In genomic region chr7:111096997-111097396, GRCh38 we compare ENCODE assay signal across 1 cellular context.
TF ChIP-seq lines count a peak whose summit lies in the region.

No MANE protein-coding gene starts in this region.

TF ChIP-seq in GM23338, 12 proteins besides CTCF, POLR2A, EP300 and RAD21 (continued from another document):
- TF ChIP-seq ZNF462 (CRISPR knock-in tag; IDR thresholded peaks at IDR 0.05) (peak; percentile 99), NANOG (IDR thresholded peaks at IDR 0.05; ENCODE audit: borderline replicate concordance) (peak; percentile 93), STAT1 (IDR thresholded peaks at IDR 0.05; ENCODE audit: unreplicated experiment) (no peak)
